ENCODE assay signal across 8 cellular contexts in the genomic region with DNA sequence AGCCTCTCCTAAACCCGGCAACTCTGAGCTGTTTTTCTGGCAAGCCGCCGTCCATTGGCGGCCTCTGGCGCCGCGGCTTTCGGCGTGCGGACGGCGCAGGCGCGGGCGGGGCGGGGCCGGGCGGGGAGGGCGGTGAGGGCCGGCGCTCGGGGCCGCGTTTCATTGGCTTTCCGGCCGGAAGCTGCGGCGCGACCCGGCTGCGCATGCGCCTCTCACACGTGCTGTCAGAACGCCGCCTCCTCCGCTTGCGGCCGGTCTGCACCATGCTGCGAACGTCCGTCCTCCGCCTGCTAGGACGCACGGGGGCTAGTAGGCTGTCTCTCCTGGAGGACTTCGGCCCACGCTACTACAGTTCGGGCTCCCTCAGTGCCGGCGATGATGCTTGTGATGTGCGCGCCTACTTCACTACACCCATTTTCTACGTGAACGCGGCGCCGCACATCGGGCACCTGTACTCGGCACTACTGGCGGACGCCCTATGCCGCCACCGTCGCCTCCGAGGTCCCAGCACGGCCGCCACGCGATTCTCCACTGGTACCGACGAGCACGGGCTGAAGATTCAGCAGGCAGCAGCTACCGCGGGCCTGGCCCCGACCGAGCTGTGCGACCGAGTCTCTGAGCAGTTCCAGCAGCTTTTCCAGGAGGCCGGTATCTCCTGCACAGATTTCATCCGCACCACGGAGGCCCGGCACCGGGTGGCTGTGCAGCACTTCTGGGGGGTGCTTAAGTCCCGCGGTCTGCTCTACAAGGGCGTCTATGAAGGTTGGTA. TPM values are rescaled to one million over a fixed set of nuclear protein-coding genes. Genes with fewer than 3 reads are reported as not detected.
DNase-seq lines count a peak whose midpoint lies in the region; ATAC-seq and TF ChIP-seq lines count a peak whose summit lies in the region.

A gene (plus strand): TSS at position 227 of the 769 bp plus-strand sequence. CDS start 37 bp downstream, at position 264.

- peak within 1 kb of the TSS; percentile 94 for H3K27ac Mint-ChIP-seq in activated T-cell treated with anti-CD3 and anti-CD28 coated beads, Interleukin-2, amount 50 U/mL, for 24 hours

- H3K27ac ChIP-seq in esophagus (ENCODE audit: low read depth in 2 of 2, low read length in 1 of 2) (peak within 1 kb of the TSS; percentile 65 to 87), muscle layer of colon (ENCODE audit: low read depth, low read length) (peak within 1 kb of the TSS; percentile 86)

- ATAC-seq in GM21717 (IDR thresholded peaks at IDR 0.05; ENCODE audit: unreplicated experiment) = peak; percentile 85

- peaks cover 45% of the 10 kb centered on the region for H3K36me3 Mint-ChIP-seq in activated T-cell treated with anti-CD3 and anti-CD28 coated beads, Interleukin-2, amount 50 U/mL, for 24 hours (ENCODE audit: low read depth)

- peak within 1 kb of the TSS; percentile 94 for H3K4me3 Mint-ChIP-seq in activated T-cell treated with anti-CD3 and anti-CD28 coated beads, Interleukin-2, amount 50 U/mL, for 24 hours

- H3K9me3 ChIP-seq in esophagus (ENCODE audit: control insufficient read depth in 2 of 2, insufficient read depth in 1 of 2, low read depth in 1 of 2, low read length in 1 of 2) = no peaks in the 10 kb centered on the region
- no peaks in the 10 kb centered on the region for H3K9me3 ChIP-seq in muscle layer of colon (ENCODE audit: low read length)

- DNase-seq in DMS53 (lab: John Stamatoyannopoulos, UW) = peak; percentile 97
- peak; percentile 81 for DNase-seq in Jurkat, Clone E6-1 (ENCODE audit: low read depth, low spot score)
- peak; percentile 92 for DNase-seq in activated T-cell treated with anti-CD3 and anti-CD28 coated beads, Interleukin-2, amount 50 U/mL, for 24 hours
- peak; percentile 83 for DNase-seq in stimulated activated CD8-positive, alpha-beta memory T cell treated with anti-CD3 and anti-CD28 coated beads, Interleukin-7, amount 100 ng/mL, for 24 hours (ENCODE audit: low read depth)

- WGBS in esophagus, 2 donors = 0% methylated on average over 85 of the region's 85 CpGs

- H3K36me3 ChIP-seq in esophagus (ENCODE audit: control insufficient read depth in 2 of 2, insufficient read depth in 2 of 2, low read length in 1 of 2) (no peaks in the 10 kb centered on the region), muscle layer of colon (ENCODE audit: insufficient read depth, low read length) (no peaks in the 10 kb centered on the region)

- H3K4me1 Mint-ChIP-seq in activated T-cell treated with anti-CD3 and anti-CD28 coated beads, Interleukin-2, amount 50 U/mL, for 24 hours (ENCODE audit: low read depth) = peaks cover 49% of the 10 kb centered on the region

- H3K27me3 ChIP-seq in esophagus (ENCODE audit: control insufficient read depth in 1 of 2, insufficient read depth in 2 of 2, low read length in 2 of 2) (no peaks in the 10 kb centered on the region), muscle layer of colon (ENCODE audit: control insufficient read depth in 1 of 2, insufficient read depth in 2 of 2, low read length in 2 of 2) (no peaks in the 10 kb centered on the region)

- peaks cover 5% of the 10 kb centered on the region for H3K27me3 Mint-ChIP-seq in activated T-cell treated with anti-CD3 and anti-CD28 coated beads, Interleukin-2, amount 50 U/mL, for 24 hours

- peak within 1 kb of the TSS; percentile 88 for H3K4me3 ChIP-seq in Jurkat, Clone E6-1 (ENCODE audit: low read length)
- H3K4me3 ChIP-seq in esophagus (ENCODE audit: low read depth in 1 of 2, low read length in 2 of 2) (peak within 1 kb of the TSS; percentile 74 to 95), muscle layer of colon (ENCODE audit: low read depth in 1 of 2, low read length in 2 of 2) (peak within 1 kb of the TSS; percentile 84 to 85)

- H3K9ac ChIP-seq in muscle layer of colon (ENCODE audit: low read length) = peak within 1 kb of the TSS; percentile 84

- H3K9me3 Mint-ChIP-seq in activated T-cell treated with anti-CD3 and anti-CD28 coated beads, Interleukin-2, amount 50 U/mL, for 24 hours = no peaks in the 10 kb centered on the region

- peaks cover 2 to 4% of the 10 kb centered on the region in 2 donors for H3K4me1 ChIP-seq in esophagus (ENCODE audit: control insufficient read depth in 2 of 2, insufficient read depth in 2 of 2, low read length in 1 of 2)
- H3K4me1 ChIP-seq in muscle layer of colon (ENCODE audit: insufficient read depth, low read length) = peaks cover 30% of the 10 kb centered on the region

TF ChIP-seq in PFSK-1, 5 proteins besides CTCF, POLR2A, EP300 and RAD21:
- TF ChIP-seq POLR2AphosphoS5 (IDR thresholded peaks at IDR 0.05; ENCODE audit: low read depth, low read length) (peak; percentile 91), FOXP2 (optimal IDR thresholded peaks at IDR 0.05; ENCODE audit: borderline replicate concordance, extremely low read depth, extremely low read length, insufficient read depth) (no peak), TAF1 (IDR thresholded peaks at IDR 0.05; ENCODE audit: borderline replicate concordance, insufficient read depth, low read length) (peak; percentile 65), SIN3A (IDR thresholded peaks at IDR 0.05; ENCODE audit: borderline replicate concordance, insufficient read depth, low read length) (no peak)
- TF ChIP-seq, protein P1, sequence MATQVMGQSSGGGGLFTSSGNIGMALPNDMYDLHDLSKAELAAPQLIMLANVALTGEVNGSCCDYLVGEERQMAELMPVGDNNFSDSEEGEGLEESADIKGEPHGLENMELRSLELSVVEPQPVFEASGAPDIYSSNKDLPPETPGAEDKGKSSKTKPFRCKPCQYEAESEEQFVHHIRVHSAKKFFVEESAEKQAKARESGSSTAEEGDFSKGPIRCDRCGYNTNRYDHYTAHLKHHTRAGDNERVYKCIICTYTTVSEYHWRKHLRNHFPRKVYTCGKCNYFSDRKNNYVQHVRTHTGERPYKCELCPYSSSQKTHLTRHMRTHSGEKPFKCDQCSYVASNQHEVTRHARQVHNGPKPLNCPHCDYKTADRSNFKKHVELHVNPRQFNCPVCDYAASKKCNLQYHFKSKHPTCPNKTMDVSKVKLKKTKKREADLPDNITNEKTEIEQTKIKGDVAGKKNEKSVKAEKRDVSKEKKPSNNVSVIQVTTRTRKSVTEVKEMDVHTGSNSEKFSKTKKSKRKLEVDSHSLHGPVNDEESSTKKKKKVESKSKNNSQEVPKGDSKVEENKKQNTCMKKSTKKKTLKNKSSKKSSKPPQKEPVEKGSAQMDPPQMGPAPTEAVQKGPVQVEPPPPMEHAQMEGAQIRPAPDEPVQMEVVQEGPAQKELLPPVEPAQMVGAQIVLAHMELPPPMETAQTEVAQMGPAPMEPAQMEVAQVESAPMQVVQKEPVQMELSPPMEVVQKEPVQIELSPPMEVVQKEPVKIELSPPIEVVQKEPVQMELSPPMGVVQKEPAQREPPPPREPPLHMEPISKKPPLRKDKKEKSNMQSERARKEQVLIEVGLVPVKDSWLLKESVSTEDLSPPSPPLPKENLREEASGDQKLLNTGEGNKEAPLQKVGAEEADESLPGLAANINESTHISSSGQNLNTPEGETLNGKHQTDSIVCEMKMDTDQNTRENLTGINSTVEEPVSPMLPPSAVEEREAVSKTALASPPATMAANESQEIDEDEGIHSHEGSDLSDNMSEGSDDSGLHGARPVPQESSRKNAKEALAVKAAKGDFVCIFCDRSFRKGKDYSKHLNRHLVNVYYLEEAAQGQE (IDR thresholded peaks at IDR 0.05; ENCODE audit: insufficient read depth in 1 of 2, low read depth in 2 of 2, low read length in 2 of 2) = peak in 1 of 2 experiments; percentile 17; a peak in 1 of 4 replicates

RNA-seq across cellular contexts. Expression of the gene that starts here (rescaled TPM):
- polyA plus RNA-seq in Jurkat, Clone E6-1 (2012; ENCODE audit: insufficient read depth, insufficient read length) = 12.6 TPM
- 9.4 TPM for polyA plus RNA-seq in PFSK-1 (2012; ENCODE audit: insufficient read length, low read depth)
- polyA plus RNA-seq in esophagus = 1 to 10 TPM; 2.1 to 4.1 TPM

Comparison
In these comparisons a context has a peak if more than half of its experiments do, and no peak if none do; other contexts are left out.
1. Peak in every context shown above with its lines: DNase-seq, ATAC-seq, H3K4me3 ChIP-seq and H3K27ac ChIP-seq.